ENCODE assay signal across 8 cellular contexts in genomic region chr11:17076517-17077239, GRCh38. TPM values are rescaled to one million over a fixed set of nuclear protein-coding genes. Genes with fewer than 3 reads are reported as not detected.
DNase-seq lines count a peak whose midpoint lies in the region; ATAC-seq, FAIRE-seq and TF ChIP-seq lines count a peak whose summit lies in the region.

No MANE protein-coding gene starts in this region.

- H3K4me1 ChIP-seq in Panc1 (ENCODE audit: control insufficient read depth, insufficient read depth, low read length) (peaks cover 18% of the 10 kb centered on the region), osteoblast (ENCODE audit: insufficient read depth, low read length) (peaks cover 21% of the 10 kb centered on the region)

- H4K20me1 ChIP-seq in osteoblast (ENCODE audit: insufficient read depth, low read length): peaks cover 22% of the 10 kb centered on the region

- H2AFZ ChIP-seq in osteoblast (ENCODE audit: low read length): peak overlapping the region; percentile 83

- no peak for TF ChIP-seq POLR2A in H54 (IDR thresholded peaks at IDR 0.05; ENCODE audit: low read depth, low read length)

- in situ Hi-C loops in Panc1 (cut with HindIII; ENCODE audit: low pct_unique_long_range_greater_than_20kb, low sequenced_read_pairs): no loop called here

- no peak for FAIRE-seq in H54 (lab: Jason Lieb, UNC)

- TSS peak; percentile 92 for BruUV-seq in Panc1 (replicated peaks; lab: Mats Ljungman, UMichigan)

- intact Hi-C loops in Panc1 (cut with micrococcal nuclease; ENCODE audit: unreplicated experiment): no loop called here

- peak overlapping the region; percentile 100 for H3K4me2 ChIP-seq in osteoblast (ENCODE audit: insufficient read depth, low read length)

- H3K27me3 ChIP-seq in Panc1 (ENCODE audit: control insufficient read depth, insufficient read depth, low read length): no peaks in the 10 kb centered on the region
- no peaks in the 10 kb centered on the region for H3K27me3 ChIP-seq in osteoblast (ENCODE audit: insufficient read depth, low read length)

- H3K36me3 ChIP-seq in Panc1 (ENCODE audit: control insufficient read depth, insufficient read depth, low read length): peaks cover 29% of the 10 kb centered on the region
- peaks cover 36% of the 10 kb centered on the region for H3K36me3 ChIP-seq in osteoblast (ENCODE audit: insufficient read depth, low read length)

- CTCF ChIA-PET in Panc1 (lab: Charles Lee): no interaction called here

- DNase-seq in EH (ENCODE audit: low read depth): peak; percentile 15
- no peak for DNase-seq in Panc1 (ENCODE audit: low read depth, low spot score)
- peak; percentile 24 for DNase-seq in epithelial cell of esophagus (ENCODE audit: low read depth)
- DNase-seq in osteoblast (ENCODE audit: insufficient read length, low spot score, missing footprints): no peak
- DNase-seq in medulla oblongata (ENCODE audit: extremely low spot score): no peak
- no peak for DNase-seq in H54 (ENCODE audit: insufficient read length, low spot score)

- H3K27ac ChIP-seq in Panc1 (ENCODE audit: low read length): peak overlapping the region; percentile 98
- H3K27ac ChIP-seq in osteoblast (ENCODE audit: low read depth, low read length): peak overlapping the region; percentile 87

- peak overlapping the region; percentile 97 to 98 for H3K4me3 ChIP-seq in Panc1 (ENCODE audit: low read depth in 2 of 2, low read length in 2 of 2)
- H3K4me3 ChIP-seq in epithelial cell of esophagus (ENCODE audit: low read length): peak overlapping the region; percentile 98
- peak overlapping the region; percentile 79 for H3K4me3 ChIP-seq in osteoblast (ENCODE audit: insufficient read depth, low read length)

- POLR2A ChIA-PET in Panc1 (lab: Charles Lee): interaction anchor here (0.7 kb wide), 1 partner anchor 95 kb away, joined by 4 read pairs; no protein-coding TSS in a partner anchor

- H3K9me3 ChIP-seq in Panc1 (ENCODE audit: control insufficient read depth, insufficient read depth, low read depth, low read length) (no peaks in the 10 kb centered on the region), osteoblast (ENCODE audit: low read depth, low read length) (no peaks in the 10 kb centered on the region)

- no peak for TF ChIP-seq CTCF in Panc1 (IDR thresholded peaks at IDR 0.05)
- TF ChIP-seq CTCF in epithelial cell of esophagus (IDR thresholded peaks at IDR 0.05; ENCODE audit: insufficient read depth, low read depth, low read length, missing control alignments): no peak
- no peak for TF ChIP-seq CTCF in osteoblast (IDR thresholded peaks at IDR 0.05; ENCODE audit: extremely low read depth, low read depth, low read length)

- H3K79me2 ChIP-seq in osteoblast (ENCODE audit: insufficient read depth, low read length): peaks cover 28% of the 10 kb centered on the region

- ATAC-seq in Panc1 (no peak), GM19455 (IDR thresholded peaks at IDR 0.05; ENCODE audit: unreplicated experiment) (no peak), GM21381 (IDR thresholded peaks at IDR 0.05; ENCODE audit: unreplicated experiment) (no peak)

RNA-seq across cellular contexts. Expression of gene RPS13, which starts 0.8 kb away (rescaled TPM):
- 882 TPM for total RNA-seq in Panc1 (2021; ENCODE audit: unreplicated experiment)
- polyA plus RNA-seq in Panc1 (2012; ENCODE audit: insufficient read length): 1,181 TPM
- total RNA-seq in osteoblast: 762 and 793 TPM in 2 replicates

Comparison
In these comparisons a context has a peak if more than half of its experiments do, and no peak if none do; other contexts are left out.
1. DNase-seq: peak in EH (single experiment) and epithelial cell of esophagus (single experiment); none in Panc1 (single experiment), osteoblast (single experiment), medulla oblongata (single experiment) and H54 (single experiment).
2. Peak in every context shown above with its lines, with median percentiles within 50 percentile points of each other: H3K4me3 ChIP-seq.